ENCODE assay signal across 8 cellular contexts in the genomic region with DNA sequence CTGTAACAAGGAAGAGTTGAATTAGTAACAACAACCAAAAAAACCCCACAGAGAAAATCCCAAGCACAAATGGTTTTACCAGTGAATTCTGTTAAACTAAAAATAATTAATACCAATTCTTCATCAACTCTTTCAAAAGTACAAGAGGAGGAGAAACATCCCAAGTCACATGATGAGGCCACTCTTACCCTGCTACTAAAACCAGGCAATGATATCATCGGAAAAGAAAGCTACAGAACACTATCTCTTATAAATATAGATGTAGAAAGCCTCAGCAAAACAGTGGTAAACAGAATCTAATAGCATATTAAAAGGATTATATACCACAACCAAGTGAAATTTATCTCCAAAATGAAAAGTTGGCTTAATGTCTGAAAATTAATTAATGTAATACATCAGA.
"Had no signal": no experiment of that assay in that cellular context is flagged by ENCODE, and none has a peak within 500 bp of the region (broad histone marks: within the 10 kb centered on the region; RNA-seq: fewer than 3 reads in every experiment).

No MANE protein-coding gene starts in this region.

- DNase-seq: GDM1, GF-D8 had no signal

- ATAC-seq: GM12878 had no signal

- FAIRE-seq: G401.6, GM12878, GM12891, GM12892, GM18507, GM19239 had no signal
